1 cellular context compared by ENCODE assay signal in the genomic region with DNA sequence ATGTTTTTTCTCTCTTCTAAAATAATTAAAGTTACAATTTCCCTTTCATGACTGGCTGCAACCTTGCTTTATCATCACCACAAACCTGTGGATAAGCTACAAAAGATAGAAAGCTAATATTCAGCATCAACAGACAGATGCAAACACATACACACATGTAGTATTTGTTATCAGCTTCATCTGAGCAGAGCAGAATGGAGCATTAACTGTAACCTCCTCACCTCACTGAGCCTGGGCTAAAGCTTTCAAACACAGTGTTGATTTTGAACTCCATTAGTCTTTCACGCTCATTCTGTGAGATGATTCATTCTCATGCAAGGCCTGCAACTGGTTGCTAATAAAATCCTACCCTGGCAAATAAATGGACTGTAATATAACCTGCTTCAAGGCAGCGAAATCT.
TF ChIP-seq lines count a peak whose summit lies in the region.

No MANE protein-coding gene starts in this region.

TF ChIP-seq in SK-N-SH treated with all-trans-retinoic acid at 6 μM for 48 hours, 23 proteins besides CTCF, POLR2A, EP300 and RAD21 (continued from another document):
- TF ChIP-seq, protein P1, sequence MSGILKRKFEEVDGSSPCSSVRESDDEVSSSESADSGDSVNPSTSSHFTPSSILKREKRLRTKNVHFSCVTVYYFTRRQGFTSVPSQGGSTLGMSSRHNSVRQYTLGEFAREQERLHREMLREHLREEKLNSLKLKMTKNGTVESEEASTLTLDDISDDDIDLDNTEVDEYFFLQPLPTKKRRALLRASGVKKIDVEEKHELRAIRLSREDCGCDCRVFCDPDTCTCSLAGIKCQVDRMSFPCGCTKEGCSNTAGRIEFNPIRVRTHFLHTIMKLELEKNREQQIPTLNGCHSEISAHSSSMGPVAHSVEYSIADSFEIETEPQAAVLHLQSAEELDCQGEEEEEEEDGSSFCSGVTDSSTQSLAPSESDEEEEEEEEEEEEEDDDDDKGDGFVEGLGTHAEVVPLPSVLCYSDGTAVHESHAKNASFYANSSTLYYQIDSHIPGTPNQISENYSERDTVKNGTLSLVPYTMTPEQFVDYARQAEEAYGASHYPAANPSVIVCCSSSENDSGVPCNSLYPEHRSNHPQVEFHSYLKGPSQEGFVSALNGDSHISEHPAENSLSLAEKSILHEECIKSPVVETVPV (CRISPR knock-in tag; IDR thresholded peaks at IDR 0.05): no peak
- TF ChIP-seq, protein P2, sequence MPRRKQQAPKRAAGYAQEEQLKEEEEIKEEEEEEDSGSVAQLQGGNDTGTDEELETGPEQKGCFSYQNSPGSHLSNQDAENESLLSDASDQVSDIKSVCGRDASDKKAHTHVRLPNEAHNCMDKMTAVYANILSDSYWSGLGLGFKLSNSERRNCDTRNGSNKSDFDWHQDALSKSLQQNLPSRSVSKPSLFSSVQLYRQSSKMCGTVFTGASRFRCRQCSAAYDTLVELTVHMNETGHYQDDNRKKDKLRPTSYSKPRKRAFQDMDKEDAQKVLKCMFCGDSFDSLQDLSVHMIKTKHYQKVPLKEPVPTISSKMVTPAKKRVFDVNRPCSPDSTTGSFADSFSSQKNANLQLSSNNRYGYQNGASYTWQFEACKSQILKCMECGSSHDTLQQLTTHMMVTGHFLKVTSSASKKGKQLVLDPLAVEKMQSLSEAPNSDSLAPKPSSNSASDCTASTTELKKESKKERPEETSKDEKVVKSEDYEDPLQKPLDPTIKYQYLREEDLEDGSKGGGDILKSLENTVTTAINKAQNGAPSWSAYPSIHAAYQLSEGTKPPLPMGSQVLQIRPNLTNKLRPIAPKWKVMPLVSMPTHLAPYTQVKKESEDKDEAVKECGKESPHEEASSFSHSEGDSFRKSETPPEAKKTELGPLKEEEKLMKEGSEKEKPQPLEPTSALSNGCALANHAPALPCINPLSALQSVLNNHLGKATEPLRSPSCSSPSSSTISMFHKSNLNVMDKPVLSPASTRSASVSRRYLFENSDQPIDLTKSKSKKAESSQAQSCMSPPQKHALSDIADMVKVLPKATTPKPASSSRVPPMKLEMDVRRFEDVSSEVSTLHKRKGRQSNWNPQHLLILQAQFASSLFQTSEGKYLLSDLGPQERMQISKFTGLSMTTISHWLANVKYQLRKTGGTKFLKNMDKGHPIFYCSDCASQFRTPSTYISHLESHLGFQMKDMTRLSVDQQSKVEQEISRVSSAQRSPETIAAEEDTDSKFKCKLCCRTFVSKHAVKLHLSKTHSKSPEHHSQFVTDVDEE (CRISPR knock-in tag; IDR thresholded peaks at IDR 0.05): no peak
- TF ChIP-seq OSR1 (CRISPR knock-in tag; IDR thresholded peaks at IDR 0.05): no peak
- TF ChIP-seq, protein P3, sequence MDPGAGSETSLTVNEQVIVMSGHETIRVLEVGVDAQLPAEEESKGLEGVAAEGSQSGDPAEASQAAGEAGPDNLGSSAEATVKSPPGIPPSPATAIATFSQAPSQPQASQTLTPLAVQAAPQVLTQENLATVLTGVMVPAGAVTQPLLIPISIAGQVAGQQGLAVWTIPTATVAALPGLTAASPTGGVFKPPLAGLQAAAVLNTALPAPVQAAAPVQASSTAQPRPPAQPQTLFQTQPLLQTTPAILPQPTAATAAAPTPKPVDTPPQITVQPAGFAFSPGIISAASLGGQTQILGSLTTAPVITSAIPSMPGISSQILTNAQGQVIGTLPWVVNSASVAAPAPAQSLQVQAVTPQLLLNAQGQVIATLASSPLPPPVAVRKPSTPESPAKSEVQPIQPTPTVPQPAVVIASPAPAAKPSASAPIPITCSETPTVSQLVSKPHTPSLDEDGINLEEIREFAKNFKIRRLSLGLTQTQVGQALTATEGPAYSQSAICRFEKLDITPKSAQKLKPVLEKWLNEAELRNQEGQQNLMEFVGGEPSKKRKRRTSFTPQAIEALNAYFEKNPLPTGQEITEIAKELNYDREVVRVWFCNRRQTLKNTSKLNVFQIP (CRISPR knock-in tag; IDR thresholded peaks at IDR 0.05; ENCODE audit: borderline replicate concordance, low read depth): no peak
- no peak for TF ChIP-seq ARNTL (CRISPR knock-in tag; IDR thresholded peaks at IDR 0.05; ENCODE audit: borderline replicate concordance, low read depth)
- TF ChIP-seq TOX (CRISPR knock-in tag; IDR thresholded peaks at IDR 0.05; ENCODE audit: borderline replicate concordance): no peak
- no peak for TF ChIP-seq ZNF8 (CRISPR knock-in tag; IDR thresholded peaks at IDR 0.05)
- TF ChIP-seq SNAI2 (CRISPR knock-in tag; IDR thresholded peaks at IDR 0.05): no peak
TF ChIP-seq in SK-N-SH treated with all-trans-retinoic acid at 6 μM for 48 hours: peak in this region for 0.
